Comparison of ENCODE assay signal across 15 cellular contexts in the genomic region with DNA sequence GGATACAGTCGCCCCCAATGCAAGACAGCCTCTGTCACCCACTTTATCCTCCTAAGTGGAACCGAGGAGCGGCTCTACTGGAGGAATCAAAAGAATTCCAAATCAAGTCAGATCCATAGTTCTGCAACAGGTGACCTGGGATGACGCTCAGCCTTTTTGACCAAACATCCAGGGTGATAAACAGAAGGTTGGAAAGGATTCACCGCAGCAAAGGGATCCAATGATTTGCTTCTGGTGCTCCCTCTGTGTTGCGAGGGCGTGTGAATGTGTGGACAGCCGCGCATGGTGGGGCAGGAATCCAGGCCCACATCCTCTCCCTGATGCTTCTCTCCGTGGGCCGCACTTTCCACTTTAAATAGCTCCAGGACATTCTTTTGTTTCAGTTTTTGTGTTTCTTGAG.
DNase-seq lines count a peak whose midpoint lies in the region; ATAC-seq and TF ChIP-seq lines count a peak whose summit lies in the region.
"Had no signal": no experiment of that assay in that cellular context is flagged by ENCODE, and none has a peak within 500 bp of the region (broad histone marks: within the 10 kb centered on the region; RNA-seq: fewer than 3 reads in every experiment).

No MANE protein-coding gene starts in this region.

- POLR2A ChIA-PET in HEK293 (lab: Yijun Ruan, JAX), result no interaction called here

- H3K36me3 Mint-ChIP-seq in brain, result no peaks in the 10 kb centered on the region
- H3K36me3 Mint-ChIP-seq: CD4-positive, CD25-positive, alpha-beta regulatory T cell had no signal

- intact Hi-C loops in sciatic nerve (cut with DNase I), result no loop called here

- ATAC-seq in sciatic nerve (peak; percentile 39), omental fat pad (ENCODE audit: low FRiP score) (no peak), GM21723 (IDR thresholded peaks at IDR 0.05; ENCODE audit: unreplicated experiment) (no peak)
- ATAC-seq: HCT116 had no signal

- no peaks in the 10 kb centered on the region for H3K36me3 ChIP-seq in HEK293 (ENCODE audit: control insufficient read depth in 2 of 2, insufficient read depth in 1 of 2, low read length in 2 of 2)
- H3K36me3 ChIP-seq: BLaER1 treated with 17β-estradiol and CSF1 and Interleukin-3, amounts not matched to agents 10 nM and 100 nM had no signal

- H3K4me1 Mint-ChIP-seq in brain, result peaks cover 59% of the 10 kb centered on the region
- H3K4me1 Mint-ChIP-seq: CD4-positive, CD25-positive, alpha-beta regulatory T cell had no signal

- DNase-seq in myocyte (ENCODE audit: low read depth), result peak; percentile 32
- no peak for DNase-seq in sciatic nerve (ENCODE audit: low spot score)
- DNase-seq in pons (ENCODE audit: low spot score), result no peak
- no peak for DNase-seq in omental fat pad (ENCODE audit: low spot score)
- DNase-seq in activated CD8-positive, alpha-beta memory T cell treated with anti-CD3 and anti-CD28 coated beads, Interleukin-2, amount 50 U/mL, for 4 hours, result no peak
- DNase-seq: 8988T; CD4-positive, CD25-positive, alpha-beta regulatory T cell; DMS53; GF-D8 had no signal

- no peaks in the 10 kb centered on the region for H3K9me3 ChIP-seq in HEK293 (ENCODE audit: control insufficient read depth, insufficient read depth, low read depth, low read length)
- H3K9me3 ChIP-seq: BLaER1 treated with 17β-estradiol and CSF1 and Interleukin-3, amounts not matched to agents 10 nM and 100 nM had no signal

- H3K9me3 Mint-ChIP-seq in brain, result peaks cover 0 to 5% (median 0%) of the 10 kb centered on the region in 5 experiments

- peak overlapping the region in 3 of 5 experiments; percentile 22 to 88 (median 51) for H3K27ac Mint-ChIP-seq in brain
- H3K27ac Mint-ChIP-seq: CD4-positive, CD25-positive, alpha-beta regulatory T cell had no signal

- H3K27me3 Mint-ChIP-seq in brain, result peaks cover 10% of the 10 kb centered on the region
- H3K27me3 Mint-ChIP-seq: CD4-positive, CD25-positive, alpha-beta regulatory T cell had no signal

- TF ChIP-seq CTCF in HEK293 (tag by site-specific recombination; IDR thresholded peaks at IDR 0.05) (no peak), brain (conservative IDR thresholded peaks at IDR 0.05) (no peak), omental fat pad (IDR thresholded peaks at IDR 0.05) (no peak)

- H3K27ac ChIP-seq in HEK293 (ENCODE audit: extremely low read depth, low read depth, low read length), result no peak overlapping the region
- H3K27ac ChIP-seq: BLaER1 treated with 17β-estradiol and CSF1 and Interleukin-3, amounts not matched to agents 10 nM and 100 nM; HL-60 had no signal

- H3K4me3 ChIP-seq in HEK293 (ENCODE audit: low read depth, low read length), result no peak overlapping the region
- H3K4me3 ChIP-seq: BLaER1 treated with 17β-estradiol and CSF1 and Interleukin-3, amounts not matched to agents 10 nM and 100 nM had no signal

- peak overlapping the region in 3 of 5 experiments; percentile 8 to 71 (median 41) for H3K4me3 Mint-ChIP-seq in brain
- H3K4me3 Mint-ChIP-seq: CD4-positive, CD25-positive, alpha-beta regulatory T cell had no signal

- H3K4me1 ChIP-seq in HEK293 (ENCODE audit: control insufficient read depth, insufficient read depth, low read length), result no peaks in the 10 kb centered on the region
- H3K4me1 ChIP-seq: BLaER1 treated with 17β-estradiol and CSF1 and Interleukin-3, amounts not matched to agents 10 nM and 100 nM had no signal

- CTCF ChIA-PET in HEK293 (lab: Yijun Ruan, JAX), result no interaction called here

TF ChIP-seq in HEK293, 187 proteins besides CTCF, POLR2A, EP300 and RAD21:
- TF ChIP-seq KLF17 (tag by site-specific recombination; IDR thresholded peaks at IDR 0.05) (no peak), SCRT2 (tag by site-specific recombination; IDR thresholded peaks at IDR 0.05) (peak; percentile 68)
